Comparison of ENCODE assay signal across 1 cellular context in the genomic region with DNA sequence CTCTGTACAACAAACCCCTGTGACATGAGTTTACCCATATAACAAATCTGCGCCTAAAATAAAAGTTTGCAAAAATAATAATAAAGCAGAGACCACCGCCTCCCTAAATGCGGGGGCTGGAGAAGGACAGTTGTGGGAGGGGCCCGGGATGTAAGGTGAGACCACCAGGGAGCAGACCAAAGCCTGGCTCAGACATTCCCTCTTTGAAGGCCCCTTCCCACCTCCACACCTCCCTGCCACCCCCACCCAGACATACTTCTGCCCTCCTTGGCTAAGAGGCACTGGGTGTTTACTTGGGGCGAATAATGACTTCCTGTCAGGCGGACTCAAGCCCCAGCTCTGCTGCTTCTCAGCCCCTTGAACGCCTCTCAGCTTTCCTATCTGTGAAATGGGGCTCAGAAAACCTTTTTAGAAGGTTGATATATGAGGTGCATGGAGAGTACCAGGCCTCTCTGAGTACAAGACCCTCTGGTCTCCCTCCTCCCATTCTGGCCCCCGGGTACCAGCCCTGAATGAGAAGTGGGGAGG.
TF ChIP-seq lines count a peak whose summit lies in the region.

No MANE protein-coding gene starts in this region.

TF ChIP-seq in H1, 55 proteins besides CTCF, POLR2A, EP300 and RAD21:
- TF ChIP-seq CHD7 (IDR thresholded peaks at IDR 0.05; ENCODE audit: insufficient replicate concordance, low read length), result no peak
- no peak for TF ChIP-seq CHD1 (IDR thresholded peaks at IDR 0.05; ENCODE audit: low read depth, low read length)
- no peak for TF ChIP-seq TCF12 (IDR thresholded peaks at IDR 0.05; ENCODE audit: low read depth, low read length)
- TF ChIP-seq SP1 (IDR thresholded peaks at IDR 0.05; ENCODE audit: low read depth, low read length), result no peak
- TF ChIP-seq FOSL1 (IDR thresholded peaks at IDR 0.05; ENCODE audit: insufficient read depth, low read depth, low read length), result no peak
- no peak for TF ChIP-seq BACH1 (IDR thresholded peaks at IDR 0.05; ENCODE audit: low read length)
- no peak for TF ChIP-seq RNF2 (IDR thresholded peaks at IDR 0.05; ENCODE audit: borderline replicate concordance, low read depth, low read length, missing control alignments, poor library complexity, severe bottlenecking)
- no peak for TF ChIP-seq SIN3A (conservative IDR thresholded peaks at IDR 0.05 in 1 of 2, IDR thresholded peaks at IDR 0.05 in 1 of 2; ENCODE audit: low read depth in 1 of 2, low read length in 2 of 2)
- no peak for TF ChIP-seq GABPA (IDR thresholded peaks at IDR 0.05; ENCODE audit: borderline replicate concordance, insufficient read depth, low read length)
- TF ChIP-seq CEBPB (IDR thresholded peaks at IDR 0.05; ENCODE audit: low read depth, low read length), result no peak
- TF ChIP-seq ATF3 (IDR thresholded peaks at IDR 0.05; ENCODE audit: insufficient read depth, low read depth, low read length), result no peak
- TF ChIP-seq EGR1 (IDR thresholded peaks at IDR 0.05; ENCODE audit: borderline replicate concordance, low read depth, low read length), result no peak
- TF ChIP-seq NRF1 (IDR thresholded peaks at IDR 0.05; ENCODE audit: low read depth, low read length), result no peak
- TF ChIP-seq BRCA1 (IDR thresholded peaks at IDR 0.05; ENCODE audit: low read depth, low read length), result no peak
- no peak for TF ChIP-seq SIX5 (IDR thresholded peaks at IDR 0.05; ENCODE audit: low read depth, low read length)
- TF ChIP-seq, protein P1, sequence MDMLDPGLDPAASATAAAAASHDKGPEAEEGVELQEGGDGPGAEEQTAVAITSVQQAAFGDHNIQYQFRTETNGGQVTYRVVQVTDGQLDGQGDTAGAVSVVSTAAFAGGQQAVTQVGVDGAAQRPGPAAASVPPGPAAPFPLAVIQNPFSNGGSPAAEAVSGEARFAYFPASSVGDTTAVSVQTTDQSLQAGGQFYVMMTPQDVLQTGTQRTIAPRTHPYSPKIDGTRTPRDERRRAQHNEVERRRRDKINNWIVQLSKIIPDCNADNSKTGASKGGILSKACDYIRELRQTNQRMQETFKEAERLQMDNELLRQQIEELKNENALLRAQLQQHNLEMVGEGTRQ (IDR thresholded peaks at IDR 0.05; ENCODE audit: low read length), result no peak
- TF ChIP-seq SP2 (IDR thresholded peaks at IDR 0.05; ENCODE audit: low read length), result no peak
